21 cellular contexts compared by ENCODE assay signal in genomic region chr17:51228177-51228576, GRCh38. TPM values are rescaled to one million over a fixed set of nuclear protein-coding genes. Genes with fewer than 3 reads are reported as not detected.
DNase-seq lines count a peak whose midpoint lies in the region; ATAC-seq and TF ChIP-seq lines count a peak whose summit lies in the region.
"Had no signal": no experiment of that assay in that cellular context is flagged by ENCODE, and none has a peak within 500 bp of the region (broad histone marks: within the 10 kb centered on the region; RNA-seq: fewer than 3 reads in every experiment).

No MANE protein-coding gene starts in this region.

- H3K36me3 ChIP-seq in right atrium auricular region (no peaks in the 10 kb centered on the region), adipocyte (ENCODE audit: control insufficient read depth, insufficient read depth, low read length, severe bottlenecking) (peaks cover 3% of the 10 kb centered on the region), suprapubic skin (peaks cover 9% of the 10 kb centered on the region), A673 (ENCODE audit: insufficient read depth, low read length, poor library complexity, severe bottlenecking) (no peaks in the 10 kb centered on the region)

- TF ChIP-seq POLR2A in suprapubic skin (IDR thresholded peaks at IDR 0.05): no peak

- ATAC-seq in right cardiac atrium: peak; percentile 13
- ATAC-seq: natural killer cell treated with Interleukin-12 subunit alpha and Interleukin-12 subunit beta and Interleukin-15 and Interleukin-18, amount 100 ng/mL, for 72 hours had no signal

- no peak for TF ChIP-seq EP300 in suprapubic skin (IDR thresholded peaks at IDR 0.05)

- H3K27ac ChIP-seq in right cardiac atrium (ENCODE audit: low read length) (peak overlapping the region; percentile 27), right atrium auricular region (peak overlapping the region in 1 of 2 donors; percentile 33), suprapubic skin (no peak overlapping the region), A673 (ENCODE audit: low read depth, low read length, poor library complexity, severe bottlenecking) (no peak overlapping the region)
- H3K27ac ChIP-seq: HL-60, tibial artery had no signal

- CTCF ChIA-PET in A673 (lab: Charles Lee): interaction anchor here (0.6 kb wide), 1 partner anchor 54 kb away, joined by 4 read pairs; no protein-coding TSS in a partner anchor

- H3K27me3 ChIP-seq in right cardiac atrium (ENCODE audit: control insufficient read depth, insufficient read depth) (no peaks in the 10 kb centered on the region), right atrium auricular region (no peaks in the 10 kb centered on the region), adipocyte (replicated peaks; ENCODE audit: control insufficient read depth, insufficient read depth, low read length) (no peaks in the 10 kb centered on the region), suprapubic skin (no peaks in the 10 kb centered on the region), A673 (replicated peaks; ENCODE audit: insufficient read depth, low read depth, low read length, poor library complexity) (no peaks in the 10 kb centered on the region)
- H3K27me3 ChIP-seq: tibial artery had no signal

- H3K4me1 ChIP-seq in right cardiac atrium (ENCODE audit: control insufficient read depth, insufficient read depth, low read length) (peaks cover 4% of the 10 kb centered on the region), right atrium auricular region (peaks cover 0 to 18% of the 10 kb centered on the region in 2 donors), adipocyte (ENCODE audit: control insufficient read depth, insufficient read depth, low read length) (peaks cover 38% of the 10 kb centered on the region), suprapubic skin (peaks cover 35% of the 10 kb centered on the region), A673 (ENCODE audit: insufficient read depth, low read length, poor library complexity, severe bottlenecking) (no peaks in the 10 kb centered on the region)

- intact Hi-C loops in right cardiac atrium (cut with DNase I): no loop called here
- intact Hi-C loops in A673 (cut with micrococcal nuclease; ENCODE audit: unreplicated experiment): no loop called here

- no TSS peak for BruUV-seq in A673 (replicated peaks; lab: Mats Ljungman, UMichigan)

- no peak for TF ChIP-seq CTCF in right atrium auricular region (IDR thresholded peaks at IDR 0.05)
- TF ChIP-seq CTCF in suprapubic skin (IDR thresholded peaks at IDR 0.05): no peak
- TF ChIP-seq CTCF in A673 (conservative IDR thresholded peaks at IDR 0.05; ENCODE audit: low read depth, low read length): no peak

- POLR2A ChIA-PET in A673 (lab: Charles Lee; ENCODE audit: low non-redundant PET): interaction anchor here (0.6 kb wide), 1 partner anchor 55 kb away, joined by 3 read pairs; no protein-coding TSS in a partner anchor

- DNase-seq in right cardiac atrium (no peak), right atrium auricular region (ENCODE audit: low spot score) (no peak), adipocyte (ENCODE audit: low read depth) (peak; percentile 76), fibroblast of the conjunctiva (ENCODE audit: low read depth) (peak; percentile 12), suprapubic skin (ENCODE audit: low spot score in 2 of 2) (no peak), amygdala (lab: John Stamatoyannopoulos, UW) (no peak), A673 (ENCODE audit: low spot score) (no peak)
- no peak for DNase-seq in stimulated activated CD4-positive, alpha-beta T cell treated with anti-CD3 and anti-CD28 coated beads, Interleukin-2, amount 100 ng/mL, for 24 hours
- DNase-seq: activated CD4-positive, alpha-beta T cell treated with anti-CD3 and anti-CD28 coated beads for 1 hour; activated CD8-positive, alpha-beta memory T cell treated with anti-CD3 and anti-CD28 coated beads, Interleukin-2, amount 50 U/mL, for 48 hours; activated naive CD4-positive, alpha-beta T cell treated with anti-CD3 and anti-CD28 coated beads, Interleukin-2, amount 50 U/mL, for 16 hours; GDM1; Kasumi-1; NCI-H2029; NCI-H82; retina; RPMI8226; stimulated activated CD4-positive, alpha-beta T cell treated with anti-CD3 and anti-CD28 coated beads, Interleukin-4, amount 100 ng/mL, for 24 hours; tibial artery had no signal

- H3K4me3 ChIP-seq in right cardiac atrium (ENCODE audit: low read length) (no peak overlapping the region), right atrium auricular region (no peak overlapping the region), adipocyte (ENCODE audit: low read length) (no peak overlapping the region), suprapubic skin (no peak overlapping the region), A673 (ENCODE audit: low read depth, low read length, poor library complexity, severe bottlenecking) (no peak overlapping the region)
- H3K4me3 ChIP-seq: tibial artery had no signal

- 53% methylated on average over 4 of the region's 4 CpGs for WGBS in right cardiac atrium
- 48% methylated on average over 4 of the region's 4 CpGs for WGBS in suprapubic skin

- H3K9ac ChIP-seq in adipocyte (ENCODE audit: low read length): no peak overlapping the region

- no peaks in the 10 kb centered on the region for H3K9me3 ChIP-seq in right cardiac atrium (ENCODE audit: control insufficient read depth, low read length)
- H3K9me3 ChIP-seq in right atrium auricular region: no peaks in the 10 kb centered on the region
- no peaks in the 10 kb centered on the region for H3K9me3 ChIP-seq in adipocyte (ENCODE audit: control insufficient read depth, low read length)
- no peaks in the 10 kb centered on the region for H3K9me3 ChIP-seq in suprapubic skin
- H3K9me3 ChIP-seq in A673 (ENCODE audit: low read depth, low read length, poor library complexity, severe bottlenecking): no peaks in the 10 kb centered on the region
- H3K9me3 ChIP-seq: tibial artery had no signal

RNA-seq across cellular contexts. Expression of gene MBTD1, which starts 31.7 kb away (rescaled TPM):
- total RNA-seq in right cardiac atrium (1 to 10 TPM; 5.9 to 9.1 (median 6.3) TPM), right atrium auricular region (1 to 10 TPM; 3.2 to 5.2 TPM), suprapubic skin (10 to 100 TPM; 15.3 to 91.7 (median 25.8) TPM), A673 (2021) (18.7 and 23.2 TPM in 2 replicates)
- 4.1 TPM for polyA plus RNA-seq in right cardiac atrium

RNA-seq across cellular contexts. Expression of gene UTP18, which starts 32.2 kb away (rescaled TPM):
- total RNA-seq in right cardiac atrium: 10 to 100 TPM in 1 of 4 donors, 1 to 10 TPM in 3; 8.1 to 13.6 (median 8.5) TPM
- 6.8 TPM for polyA plus RNA-seq in right cardiac atrium
- 10 to 100 TPM in 1 of 2 donors, 1 to 10 TPM in 1; 5.2 to 15.1 TPM for total RNA-seq in right atrium auricular region
- 10 to 100 TPM; 26.5 to 49.6 (median 45.1) TPM for total RNA-seq in suprapubic skin
- total RNA-seq in A673 (2021): 96.5 and 107 TPM in 2 replicates

Comparison
In these comparisons a context has a peak if more than half of its experiments do, and no peak if none do; other contexts are left out.
1. DNase-seq: peak in adipocyte (single experiment) and fibroblast of the conjunctiva (single experiment); none in right cardiac atrium (0 of 3), right atrium auricular region (single experiment), suprapubic skin (0 of 2), stimulated activated CD4-positive, alpha-beta T cell treated with anti-CD3 and anti-CD28 coated beads, Interleukin-2, amount 100 ng/mL, for 24 hours (0 of 2), amygdala (0 of 56) and A673 (single experiment).